ENCODE assay signal across 9 cellular contexts in genomic region chrX:155262970-155263754, GRCh38. TPM values are rescaled to one million over a fixed set of nuclear protein-coding genes. Genes with fewer than 3 reads are reported as not detected.
DNase-seq lines count a peak whose midpoint lies in the region; ATAC-seq and TF ChIP-seq lines count a peak whose summit lies in the region.
"Had no signal": no experiment of that assay in that cellular context is flagged by ENCODE, and none has a peak within 500 bp of the region (broad histone marks: within the 10 kb centered on the region; RNA-seq: fewer than 3 reads in every experiment).

No MANE protein-coding gene starts in this region.

- peak overlapping the region; percentile 84 for H3K4me3 Mint-ChIP-seq in activated CD8-positive, alpha-beta T cell treated with anti-CD3 and anti-CD28 coated beads, Interleukin-2, amount 10 ng/mL, durations not matched to agents 7 days and 5 days
- H3K4me3 Mint-ChIP-seq in naive thymus-derived CD4-positive, alpha-beta T cell: peak overlapping the region; percentile 72 to 91 (median 78)

- peak overlapping the region; percentile 77 for H3K27ac Mint-ChIP-seq in activated CD8-positive, alpha-beta T cell treated with anti-CD3 and anti-CD28 coated beads, Interleukin-2, amount 10 ng/mL, durations not matched to agents 7 days and 5 days
- H3K27ac Mint-ChIP-seq in naive thymus-derived CD4-positive, alpha-beta T cell: peak overlapping the region; percentile 42 to 90 (median 70)

- H3K9me3 Mint-ChIP-seq in activated CD8-positive, alpha-beta T cell treated with anti-CD3 and anti-CD28 coated beads, Interleukin-2, amount 10 ng/mL, durations not matched to agents 7 days and 5 days (ENCODE audit: insufficient read depth): no peaks in the 10 kb centered on the region
- H3K9me3 Mint-ChIP-seq in naive thymus-derived CD4-positive, alpha-beta T cell: no peaks in the 10 kb centered on the region

- peak; percentile 41 for ATAC-seq in HG03108 (IDR thresholded peaks at IDR 0.05; ENCODE audit: unreplicated experiment)
- peak; percentile 42 for ATAC-seq in activated CD8-positive, alpha-beta T cell treated with anti-CD3 and anti-CD28 coated beads, Interleukin-2, amount 10 ng/mL, durations not matched to agents 7 days and 5 days
- ATAC-seq in naive thymus-derived CD4-positive, alpha-beta T cell: peak; percentile 36
- no peak for ATAC-seq in HG03521 (IDR thresholded peaks at IDR 0.05; ENCODE audit: unreplicated experiment)
- ATAC-seq: gastrocnemius medialis had no signal

- H3K27me3 Mint-ChIP-seq in activated CD8-positive, alpha-beta T cell treated with anti-CD3 and anti-CD28 coated beads, Interleukin-2, amount 10 ng/mL, durations not matched to agents 7 days and 5 days (ENCODE audit: low read depth): no peaks in the 10 kb centered on the region
- no peaks in the 10 kb centered on the region for H3K27me3 Mint-ChIP-seq in naive thymus-derived CD4-positive, alpha-beta T cell

- H3K9me3 ChIP-seq in naive thymus-derived CD4-positive, alpha-beta T cell (ENCODE audit: control insufficient read depth in 2 of 3, low read length in 3 of 3): no peaks in the 10 kb centered on the region
- no peaks in the 10 kb centered on the region for H3K9me3 ChIP-seq in uterus
- H3K9me3 ChIP-seq: gastrocnemius medialis had no signal

- peaks cover 5 to 6% of the 10 kb centered on the region in 2 donors for H3K4me1 ChIP-seq in naive thymus-derived CD4-positive, alpha-beta T cell (ENCODE audit: control insufficient read depth in 2 of 2, insufficient read depth in 2 of 2, low read length in 2 of 2)
- no peaks in the 10 kb centered on the region for H3K4me1 ChIP-seq in uterus
- H3K4me1 ChIP-seq: gastrocnemius medialis had no signal

- TF ChIP-seq CTCF in GM12865 (IDR thresholded peaks at IDR 0.05; ENCODE audit: insufficient read depth, low read depth, low read length, missing control alignments) (no peak), uterus (IDR thresholded peaks at IDR 0.05) (no peak)

- H3K4me1 Mint-ChIP-seq in activated CD8-positive, alpha-beta T cell treated with anti-CD3 and anti-CD28 coated beads, Interleukin-2, amount 10 ng/mL, durations not matched to agents 7 days and 5 days (ENCODE audit: low read depth): peaks cover 24% of the 10 kb centered on the region
- H3K4me1 Mint-ChIP-seq in naive thymus-derived CD4-positive, alpha-beta T cell: peaks cover 3 to 31% (median 27%) of the 10 kb centered on the region in 7 donors

- peaks cover 6% of the 10 kb centered on the region for H3K36me3 Mint-ChIP-seq in activated CD8-positive, alpha-beta T cell treated with anti-CD3 and anti-CD28 coated beads, Interleukin-2, amount 10 ng/mL, durations not matched to agents 7 days and 5 days (ENCODE audit: low read depth)
- peaks cover 0 to 8% (median 3%) of the 10 kb centered on the region in 5 donors for H3K36me3 Mint-ChIP-seq in naive thymus-derived CD4-positive, alpha-beta T cell

- intact Hi-C loops in naive thymus-derived CD4-positive, alpha-beta T cell (cut with micrococcal nuclease): loop anchor here (2.0 to 10.0 kb wide), 7 partner anchors 46 to 618 kb away; partner anchors contain the start of genes BRCC3 (in 1 of the 2), CMC4 (in 1 of the 2), MTCP1 (in 1 of the 2) and SPRY3 (in 1 of the 2)
- intact Hi-C loops in uterus (cut with DNase I; ENCODE audit: low total_unique reads): no loop called here

- DNase-seq in GM12865 (ENCODE audit: low read depth) (peak; percentile 23), uterus (no peak), hippocampal formation (lab: John Stamatoyannopoulos, UW) (no peak), T-helper 9 cell (no peak)
- no peak for DNase-seq in activated CD8-positive, alpha-beta T cell treated with anti-CD3 and anti-CD28 coated beads, Interleukin-2, amount 10 ng/mL, durations not matched to agents 7 days and 5 days
- peak in 7 of 9 donors; percentile 6 to 52 (median 24) for DNase-seq in naive thymus-derived CD4-positive, alpha-beta T cell
- DNase-seq: gastrocnemius medialis had no signal

- H3K4me3 ChIP-seq in GM12865 (ENCODE audit: low read depth, low read length) (peak overlapping the region; percentile 56), uterus (no peak overlapping the region)
- H3K4me3 ChIP-seq in naive thymus-derived CD4-positive, alpha-beta T cell (ENCODE audit: low read length): peak overlapping the region; percentile 76

- CTCF ChIA-PET in activated CD8-positive, alpha-beta T cell treated with anti-CD3 and anti-CD28 coated beads, Interleukin-2, amount 10 ng/mL, durations not matched to agents 7 days and 5 days (lab: Charles Lee): interaction anchor here (1.3 kb wide), 2 partner anchors 46 to 214 kb away, joined by 3 to 4 read pairs; no protein-coding TSS in a partner anchor
- CTCF ChIA-PET in naive thymus-derived CD4-positive, alpha-beta T cell (lab: Charles Lee): interaction anchor here (1.3 kb wide), 1 partner anchor 46 kb away, joined by 3 read pairs; no protein-coding TSS in a partner anchor

- H3K27me3 ChIP-seq in naive thymus-derived CD4-positive, alpha-beta T cell (ENCODE audit: control insufficient read depth in 2 of 2, insufficient read depth in 2 of 2, low read length in 2 of 2): no peaks in the 10 kb centered on the region
- H3K27me3 ChIP-seq in uterus: no peaks in the 10 kb centered on the region
- H3K27me3 ChIP-seq: gastrocnemius medialis had no signal

- POLR2A ChIA-PET in activated CD8-positive, alpha-beta T cell treated with anti-CD3 and anti-CD28 coated beads, Interleukin-2, amount 10 ng/mL, durations not matched to agents 7 days and 5 days (lab: Charles Lee): interaction anchor here (0.6 to 1.2 kb wide), 2 partner anchors 46 to 236 kb away, joined by 3 read pairs; partner anchors contain the start of gene FUNDC2
- POLR2A ChIA-PET in naive thymus-derived CD4-positive, alpha-beta T cell (lab: Charles Lee): interaction anchor here (1.2 kb wide), 2 partner anchors 16 to 47 kb away, joined by 3 to 7 read pairs; partner anchors contain the start of gene VBP1

- H3K36me3 ChIP-seq in naive thymus-derived CD4-positive, alpha-beta T cell (ENCODE audit: control insufficient read depth in 2 of 3, insufficient read depth in 3 of 3, low read length in 3 of 3): no peaks in the 10 kb centered on the region
- H3K36me3 ChIP-seq in uterus: no peaks in the 10 kb centered on the region
- H3K36me3 ChIP-seq: gastrocnemius medialis had no signal

- H3K27ac ChIP-seq in naive thymus-derived CD4-positive, alpha-beta T cell (ENCODE audit: low read depth, low read length): peak overlapping the region; percentile 93
- H3K27ac ChIP-seq in uterus: no peak overlapping the region
- H3K27ac ChIP-seq: gastrocnemius medialis had no signal

- TF ChIP-seq POLR2A in uterus (IDR thresholded peaks at IDR 0.05): no peak

RNA-seq across cellular contexts. Expression of gene RAB39B, which starts 1.1 kb away (rescaled TPM):
- 1 to 10 TPM; 7.2 to 7.5 TPM for total RNA-seq in activated CD8-positive, alpha-beta T cell treated with anti-CD3 and anti-CD28 coated beads, Interleukin-2, amount 10 ng/mL, durations not matched to agents 7 days and 5 days
- 10 to 100 TPM in 3 of 5 experiments, 1 to 10 TPM in 2; 3.9 to 13.3 (median 10.3) TPM for total RNA-seq in naive thymus-derived CD4-positive, alpha-beta T cell
- 1 to 10 TPM; 4.5 to 8.3 TPM for polyA plus RNA-seq in naive thymus-derived CD4-positive, alpha-beta T cell
- 1 to 10 TPM in 1 of 4 donors, under 1 TPM in 1, not detected in 2; 0.24 to 3.5 TPM for total RNA-seq in uterus

RNA-seq across cellular contexts. Expression of gene VBP1, which starts 46.9 kb away (rescaled TPM):
- total RNA-seq in activated CD8-positive, alpha-beta T cell treated with anti-CD3 and anti-CD28 coated beads, Interleukin-2, amount 10 ng/mL, durations not matched to agents 7 days and 5 days: 10 to 100 TPM; 64.2 to 65.1 TPM
- total RNA-seq in naive thymus-derived CD4-positive, alpha-beta T cell: 10 to 100 TPM; 17.3 to 57.4 (median 26.4) TPM
- polyA plus RNA-seq in naive thymus-derived CD4-positive, alpha-beta T cell: 100 to 1,000 TPM in 1 of 2 donors, 10 to 100 TPM in 1; 59.9 to 104 TPM
- 10 to 100 TPM; 27.4 to 83.6 (median 39.4) TPM for total RNA-seq in uterus

Comparison
In these comparisons a context has a peak if more than half of its experiments do, and no peak if none do; other contexts are left out.
1. DNase-seq: peak in GM12865 (single experiment) and naive thymus-derived CD4-positive, alpha-beta T cell (7 of 9); none in activated CD8-positive, alpha-beta T cell treated with anti-CD3 and anti-CD28 coated beads, Interleukin-2, amount 10 ng/mL, durations not matched to agents 7 days and 5 days (single experiment), uterus (0 of 2), hippocampal formation (0 of 2) and T-helper 9 cell (single experiment).
2. H3K4me3 ChIP-seq: peak in GM12865 (single experiment) and naive thymus-derived CD4-positive, alpha-beta T cell (single experiment); none in uterus (0 of 2).